14 cellular contexts compared by ENCODE assay signal in the genomic region with DNA sequence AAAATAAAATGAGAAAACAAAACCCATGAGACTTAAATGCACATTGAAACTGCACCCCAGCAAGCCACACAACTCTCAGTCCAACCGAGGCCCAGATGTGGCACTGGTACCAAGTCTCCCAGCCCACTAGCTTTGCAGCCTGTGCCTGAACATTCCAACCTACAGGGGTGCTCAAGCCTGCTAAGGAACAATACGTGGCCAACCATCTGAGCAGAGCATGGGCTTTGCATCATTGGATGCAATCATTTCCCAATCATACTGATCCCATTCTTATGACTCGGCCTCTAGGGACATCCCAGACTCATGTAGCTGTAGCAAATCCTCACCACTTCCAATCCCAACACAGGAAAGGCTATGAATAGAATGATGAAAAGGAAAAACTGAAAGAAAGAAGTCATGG.
DNase-seq lines count a peak whose midpoint lies in the region; ATAC-seq and TF ChIP-seq lines count a peak whose summit lies in the region.
"Had no signal": no experiment of that assay in that cellular context is flagged by ENCODE, and none has a peak within 500 bp of the region (broad histone marks: within the 10 kb centered on the region; RNA-seq: fewer than 3 reads in every experiment).

No MANE protein-coding gene starts in this region.

- no peaks in the 10 kb centered on the region for H3K36me3 ChIP-seq in smooth muscle cell (ENCODE audit: low read depth)
- no peaks in the 10 kb centered on the region for H3K36me3 ChIP-seq in esophagus muscularis mucosa
- H3K36me3 ChIP-seq: colonic mucosa, thyroid gland had no signal

- H4K20me1 ChIP-seq in smooth muscle cell (ENCODE audit: low read depth), result no peaks in the 10 kb centered on the region

- no peak for ATAC-seq in activated CD4-positive, CD25-positive, alpha-beta regulatory T cell treated with anti-CD3 and anti-CD28 coated beads, Interleukin-2, amount 50 U/mL, for 24 hours
- no peak for ATAC-seq in natural killer cell

- H3K27ac Mint-ChIP-seq in natural killer cell, result no peak overlapping the region
- H3K27ac Mint-ChIP-seq: CD4-positive, CD25-positive, alpha-beta regulatory T cell had no signal

- H3K27ac ChIP-seq in cingulate gyrus (ENCODE audit: low read depth, low read length) (peak overlapping the region; percentile 5), smooth muscle cell (ENCODE audit: low read depth) (no peak overlapping the region), esophagus muscularis mucosa (replicated peaks in 1 of 4) (no peak overlapping the region)
- H3K27ac ChIP-seq: colonic mucosa, SK-N-MC, thyroid gland had no signal

- TF ChIP-seq EP300 in esophagus muscularis mucosa (IDR thresholded peaks at IDR 0.05), result no peak

- no peak overlapping the region for H2AFZ ChIP-seq in smooth muscle cell (ENCODE audit: low read depth)

- H3K27me3 ChIP-seq in smooth muscle cell (ENCODE audit: low read depth) (no peaks in the 10 kb centered on the region), esophagus muscularis mucosa (no peaks in the 10 kb centered on the region)
- H3K27me3 ChIP-seq: colonic mucosa, thyroid gland had no signal

- 85% methylated on average over 3 of the region's 3 CpGs for WGBS in smooth muscle cell (ENCODE audit: low lambda C conversion rate)
- WGBS in esophagus muscularis mucosa, result 81% methylated on average over 3 of the region's 3 CpGs

- no peak for TF ChIP-seq POLR2A in esophagus muscularis mucosa (IDR thresholded peaks at IDR 0.05; ENCODE audit: low read depth)

- peak; percentile 37 for TF ChIP-seq CTCF in AG09319 (IDR thresholded peaks at IDR 0.05; ENCODE audit: low read depth, low read length)
- TF ChIP-seq CTCF in smooth muscle cell (IDR thresholded peaks at IDR 0.05; ENCODE audit: borderline replicate concordance, insufficient read depth, poor library complexity, severe bottlenecking), result no peak
- TF ChIP-seq CTCF in esophagus muscularis mucosa (IDR thresholded peaks at IDR 0.05), result no peak
- TF ChIP-seq CTCF in natural killer cell (IDR thresholded peaks at IDR 0.05), result no peak

- DNase-seq in AG09319 (ENCODE audit: extremely low read depth, low read depth) (peak; percentile 48), LHCN-M2 (ENCODE audit: low read depth) (peak; percentile 95), kidney tubule cell (ENCODE audit: low spot score) (peak; percentile 78), smooth muscle cell (lab: John Stamatoyannopoulos, UW; ENCODE audit: unreplicated experiment) (no peak), esophagus muscularis mucosa (ENCODE audit: extremely low spot score) (no peak), natural killer cell (no peak)
- DNase-seq: activated effector memory CD4-positive, alpha-beta T cell treated with Interleukin-2 at 50 U/mL for 16 hours; CD4-positive, CD25-positive, alpha-beta regulatory T cell; colonic mucosa; head of caudate nucleus; thyroid gland had no signal

- no peaks in the 10 kb centered on the region for H3K27me3 Mint-ChIP-seq in natural killer cell (ENCODE audit: low read depth in 2 of 2)

- no peaks in the 10 kb centered on the region for H3K9me3 Mint-ChIP-seq in natural killer cell

- no peak overlapping the region for H3K9ac ChIP-seq in smooth muscle cell (ENCODE audit: low read depth)

- H3F3A ChIP-seq in smooth muscle cell (ENCODE audit: low read depth), result no peaks in the 10 kb centered on the region

- H3K4me3 Mint-ChIP-seq in natural killer cell, result no peak overlapping the region
- H3K4me3 Mint-ChIP-seq: CD4-positive, CD25-positive, alpha-beta regulatory T cell had no signal

- no peak overlapping the region for H3K4me2 ChIP-seq in smooth muscle cell

- no peaks in the 10 kb centered on the region for H3K4me1 Mint-ChIP-seq in natural killer cell
- H3K4me1 Mint-ChIP-seq: CD4-positive, CD25-positive, alpha-beta regulatory T cell had no signal

- no peaks in the 10 kb centered on the region for H3K9me3 ChIP-seq in smooth muscle cell (replicated peaks; ENCODE audit: low read depth)
- no peaks in the 10 kb centered on the region for H3K9me3 ChIP-seq in esophagus muscularis mucosa
- H3K9me3 ChIP-seq: colonic mucosa, thyroid gland had no signal

- no peak overlapping the region for H3K4me3 ChIP-seq in smooth muscle cell
- no peak overlapping the region for H3K4me3 ChIP-seq in esophagus muscularis mucosa
- H3K4me3 ChIP-seq: colonic mucosa, SK-N-MC, thyroid gland had no signal

- no peaks in the 10 kb centered on the region for H3K79me2 ChIP-seq in smooth muscle cell (ENCODE audit: low read depth)

- H3K4me1 ChIP-seq in smooth muscle cell (ENCODE audit: low read depth) (peaks cover 27% of the 10 kb centered on the region), esophagus muscularis mucosa (peaks cover 0 to 3% (median 0%) of the 10 kb centered on the region in 4 donors)
- H3K4me1 ChIP-seq: colonic mucosa had no signal

- no peaks in the 10 kb centered on the region for H3K36me3 Mint-ChIP-seq in natural killer cell
- H3K36me3 Mint-ChIP-seq: CD4-positive, CD25-positive, alpha-beta regulatory T cell had no signal

- intact Hi-C loops in esophagus muscularis mucosa (cut with DNase I) (no loop called here), natural killer cell (cut with micrococcal nuclease) (no loop called here)

Comparison
In these comparisons a context has a peak if more than half of its experiments do, and no peak if none do; other contexts are left out.
1. DNase-seq: peak in AG09319 (single experiment), LHCN-M2 (single experiment) and kidney tubule cell (single experiment); none in smooth muscle cell (single experiment), esophagus muscularis mucosa (single experiment) and natural killer cell (single experiment).